19 cellular contexts compared by ENCODE assay signal in the genomic region with DNA sequence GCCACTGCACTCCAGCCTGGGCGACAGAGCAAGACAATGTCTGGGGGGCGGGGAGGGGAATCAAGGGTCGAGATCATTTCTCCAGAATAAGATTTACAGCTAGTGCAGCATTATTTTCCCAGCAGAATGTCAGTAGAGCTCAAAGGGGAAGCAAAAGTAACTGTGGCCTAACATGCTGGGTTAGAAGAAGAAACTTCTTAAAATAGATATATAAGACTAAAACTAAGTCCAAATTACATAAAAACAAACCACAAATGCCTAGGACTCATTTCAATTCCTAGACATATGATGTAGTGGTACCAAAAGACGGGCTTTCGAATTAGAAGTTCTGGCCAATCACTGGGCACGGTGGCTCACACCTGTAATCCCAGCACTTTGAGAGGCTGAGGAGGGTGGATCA. TPM values are rescaled to one million over a fixed set of nuclear protein-coding genes. Genes with fewer than 3 reads are reported as not detected.
"Had no signal": no experiment of that assay in that cellular context is flagged by ENCODE, and none has a peak within 500 bp of the region (broad histone marks: within the 10 kb centered on the region; RNA-seq: fewer than 3 reads in every experiment).

No MANE protein-coding gene starts in this region.

- H3K4me3 Mint-ChIP-seq: activated CD8-positive, alpha-beta memory T cell treated with anti-CD3 and anti-CD28 coated beads, Interleukin-2, amount 10 ng/mL, durations not matched to agents 7 days and 5 days; dendritic cell treated with granulocyte-macrophage colony-stimulating factor and Interleukin-4, amounts not matched to agents 40 ng/mL and 50 ng/mL, for 4 days; memory B cell; naive thymus-derived CD8-positive, alpha-beta T cell; stimulated activated naive CD8-positive, alpha-beta T cell treated with anti-CD3 and anti-CD28 coated beads, Interleukin-15, Interleukin-2, amounts not matched to agents 100 ng/mL and 50 ng/mL, for 24 hours had no signal

- DNase-seq: activated CD4-positive, CD25-positive, alpha-beta regulatory T cell treated with anti-CD3 and anti-CD28 coated beads, Interleukin-2, amount 50 U/mL, for 72 hours; activated CD8-positive, alpha-beta memory T cell treated with anti-CD3 and anti-CD28 coated beads, Interleukin-2, amount 10 ng/mL, durations not matched to agents 7 days and 5 days; activated naive CD4-positive, alpha-beta T cell treated with anti-CD3 and anti-CD28 coated beads, Interleukin-2, amount 50 U/mL, for 16 hours; activated T-cell treated with anti-CD3 and anti-CD28 coated beads, Interleukin-2, amount 50 U/mL, for 1 hour; effector memory CD4-positive, alpha-beta T cell; foreskin fibroblast; hippocampal formation; kidney; left ventricle myocardium inferior; mucosa of descending colon; naive thymus-derived CD8-positive, alpha-beta T cell; retina; stimulated activated CD4-positive, alpha-beta T cell treated with anti-CD3 and anti-CD28 coated beads, Interleukin-4, amount 100 ng/mL, for 24 hours; stimulated activated CD8-positive, alpha-beta memory T cell treated with anti-CD3 and anti-CD28 coated beads, Interleukin-4, amount 100 ng/mL, for 48 hours had no signal

- H3K36me3 Mint-ChIP-seq: activated CD8-positive, alpha-beta memory T cell treated with anti-CD3 and anti-CD28 coated beads, Interleukin-2, amount 10 ng/mL, durations not matched to agents 7 days and 5 days; memory B cell; naive thymus-derived CD8-positive, alpha-beta T cell had no signal

- H3K27ac Mint-ChIP-seq: activated CD8-positive, alpha-beta memory T cell treated with anti-CD3 and anti-CD28 coated beads, Interleukin-2, amount 10 ng/mL, durations not matched to agents 7 days and 5 days; dendritic cell treated with granulocyte-macrophage colony-stimulating factor and Interleukin-4, amounts not matched to agents 40 ng/mL and 50 ng/mL, for 4 days; memory B cell; naive thymus-derived CD8-positive, alpha-beta T cell; stimulated activated naive CD8-positive, alpha-beta T cell treated with anti-CD3 and anti-CD28 coated beads, Interleukin-15, Interleukin-2, amounts not matched to agents 100 ng/mL and 50 ng/mL, for 24 hours had no signal

- H3K9me3 Mint-ChIP-seq: dendritic cell treated with granulocyte-macrophage colony-stimulating factor and Interleukin-4, amounts not matched to agents 40 ng/mL and 50 ng/mL, for 4 days; memory B cell; naive thymus-derived CD8-positive, alpha-beta T cell; stimulated activated naive CD8-positive, alpha-beta T cell treated with anti-CD3 and anti-CD28 coated beads, Interleukin-15, Interleukin-2, amounts not matched to agents 100 ng/mL and 50 ng/mL, for 24 hours had no signal

- H3K27me3 Mint-ChIP-seq: naive thymus-derived CD8-positive, alpha-beta T cell had no signal

- FAIRE-seq: astrocyte, bronchial epithelial cell, kidney had no signal

- H3K4me1 Mint-ChIP-seq: memory B cell had no signal

RNA-seq across cellular contexts. Expression of gene MELK, which starts 20.8 kb away (rescaled TPM):
- total RNA-seq: naive thymus-derived CD8-positive, alpha-beta T cell had no signal
- polyA plus RNA-seq: naive thymus-derived CD8-positive, alpha-beta T cell had no signal
